ENCODE assay signal across 1 cellular context in the genomic region with DNA sequence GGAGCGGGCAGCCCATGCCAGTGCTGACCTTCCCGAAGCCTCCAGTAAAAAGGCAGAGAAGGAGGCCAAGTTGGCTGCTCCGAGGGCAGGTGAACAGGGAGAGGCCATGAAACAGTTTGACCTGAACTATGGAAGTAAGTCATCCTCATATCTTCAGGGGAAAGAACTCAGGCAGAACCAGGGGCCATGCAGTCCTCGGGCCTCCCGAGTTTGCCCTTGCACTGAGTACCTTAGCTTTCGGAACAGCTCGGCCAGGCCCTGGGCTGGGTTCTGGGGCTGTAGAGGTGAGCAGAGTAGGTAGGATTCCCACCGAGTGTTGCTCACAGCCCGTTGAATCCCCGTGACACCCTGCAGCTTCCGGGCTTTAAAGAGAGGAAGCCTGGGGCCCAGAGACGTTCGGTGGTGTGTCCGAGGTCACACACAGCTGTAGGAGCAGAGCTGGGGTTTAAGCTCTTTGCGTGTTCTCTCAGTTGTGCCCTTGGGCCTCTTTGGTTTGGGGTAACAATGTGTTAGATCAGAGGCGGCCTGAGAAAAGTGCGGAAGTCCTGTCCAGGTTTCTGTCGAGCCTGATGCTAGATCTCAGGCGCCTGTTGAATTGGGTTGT.
TF ChIP-seq lines count a peak whose summit lies in the region.

No MANE protein-coding gene starts in this region.

TF ChIP-seq in HCT116, 20 proteins besides CTCF, POLR2A, EP300 and RAD21:
- TF ChIP-seq, protein P1, sequence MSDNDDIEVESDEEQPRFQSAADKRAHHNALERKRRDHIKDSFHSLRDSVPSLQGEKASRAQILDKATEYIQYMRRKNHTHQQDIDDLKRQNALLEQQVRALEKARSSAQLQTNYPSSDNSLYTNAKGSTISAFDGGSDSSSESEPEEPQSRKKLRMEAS (IDR thresholded peaks at IDR 0.05): no peak
- TF ChIP-seq CEBPB (IDR thresholded peaks at IDR 0.05; ENCODE audit: low read depth) (no peak), POLR2AphosphoS5 (IDR thresholded peaks at IDR 0.05; ENCODE audit: low read depth, low read length) (no peak), SIN3A (IDR thresholded peaks at IDR 0.05; ENCODE audit: low read depth) (no peak)
- TF ChIP-seq, protein P2, sequence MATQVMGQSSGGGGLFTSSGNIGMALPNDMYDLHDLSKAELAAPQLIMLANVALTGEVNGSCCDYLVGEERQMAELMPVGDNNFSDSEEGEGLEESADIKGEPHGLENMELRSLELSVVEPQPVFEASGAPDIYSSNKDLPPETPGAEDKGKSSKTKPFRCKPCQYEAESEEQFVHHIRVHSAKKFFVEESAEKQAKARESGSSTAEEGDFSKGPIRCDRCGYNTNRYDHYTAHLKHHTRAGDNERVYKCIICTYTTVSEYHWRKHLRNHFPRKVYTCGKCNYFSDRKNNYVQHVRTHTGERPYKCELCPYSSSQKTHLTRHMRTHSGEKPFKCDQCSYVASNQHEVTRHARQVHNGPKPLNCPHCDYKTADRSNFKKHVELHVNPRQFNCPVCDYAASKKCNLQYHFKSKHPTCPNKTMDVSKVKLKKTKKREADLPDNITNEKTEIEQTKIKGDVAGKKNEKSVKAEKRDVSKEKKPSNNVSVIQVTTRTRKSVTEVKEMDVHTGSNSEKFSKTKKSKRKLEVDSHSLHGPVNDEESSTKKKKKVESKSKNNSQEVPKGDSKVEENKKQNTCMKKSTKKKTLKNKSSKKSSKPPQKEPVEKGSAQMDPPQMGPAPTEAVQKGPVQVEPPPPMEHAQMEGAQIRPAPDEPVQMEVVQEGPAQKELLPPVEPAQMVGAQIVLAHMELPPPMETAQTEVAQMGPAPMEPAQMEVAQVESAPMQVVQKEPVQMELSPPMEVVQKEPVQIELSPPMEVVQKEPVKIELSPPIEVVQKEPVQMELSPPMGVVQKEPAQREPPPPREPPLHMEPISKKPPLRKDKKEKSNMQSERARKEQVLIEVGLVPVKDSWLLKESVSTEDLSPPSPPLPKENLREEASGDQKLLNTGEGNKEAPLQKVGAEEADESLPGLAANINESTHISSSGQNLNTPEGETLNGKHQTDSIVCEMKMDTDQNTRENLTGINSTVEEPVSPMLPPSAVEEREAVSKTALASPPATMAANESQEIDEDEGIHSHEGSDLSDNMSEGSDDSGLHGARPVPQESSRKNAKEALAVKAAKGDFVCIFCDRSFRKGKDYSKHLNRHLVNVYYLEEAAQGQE (IDR thresholded peaks at IDR 0.05; ENCODE audit: low read depth): no peak
TF ChIP-seq in HCT116: peak in this region for 0.
